ENCODE assay signal across 8 cellular contexts in the genomic region with DNA sequence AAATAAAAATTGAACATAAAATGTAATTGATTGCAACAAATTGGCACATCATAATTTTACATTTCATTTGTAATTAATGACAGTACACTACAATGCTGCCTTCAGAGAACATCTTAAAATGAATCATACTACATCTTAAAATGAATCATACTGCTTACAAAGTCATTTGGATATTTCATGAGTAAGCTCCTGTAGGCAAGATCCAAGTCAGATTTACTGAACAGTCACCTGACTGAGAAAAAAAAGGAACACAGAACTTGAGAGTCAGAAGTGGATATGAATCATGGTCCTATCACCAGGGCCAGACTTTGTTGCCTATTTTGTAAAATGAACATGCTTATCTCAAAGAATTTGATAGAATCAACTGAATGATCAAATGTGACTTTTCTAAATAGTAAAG. TPM values are rescaled to one million over a fixed set of nuclear protein-coding genes. Genes with fewer than 3 reads are reported as not detected.
DNase-seq lines count a peak whose midpoint lies in the region; ATAC-seq lines count a peak whose summit lies in the region.

No MANE protein-coding gene starts in this region.

- peak; percentile 87 for DNase-seq in CD1c-positive myeloid dendritic cell (ENCODE audit: extremely low spot score)
- DNase-seq in NCI-H460 (ENCODE audit: extremely low read depth, low read depth) = peak; percentile 33
- no peak for DNase-seq in SHP77 treated with DMSO at 0.1 percent for 48 hours (lab: John Stamatoyannopoulos, UW)
- DNase-seq in NCI-H1436 treated with DMSO at 0.1 percent for 48 hours (lab: John Stamatoyannopoulos, UW) = no peak
- no peak for DNase-seq in activated CD8-positive, alpha-beta memory T cell treated with anti-CD3 and anti-CD28 coated beads for 24 hours

- ATAC-seq in GM21529 (IDR thresholded peaks at IDR 0.05; ENCODE audit: unreplicated experiment) (peak; percentile 79), esophagus mucosa (peak; percentile 97), GM19324 (IDR thresholded peaks at IDR 0.05; ENCODE audit: low FRiP score, unreplicated experiment) (no peak)

RNA-seq across cellular contexts. Expression of a gene that starts 32.7 kb away (rescaled TPM):
- total RNA-seq in NCI-H460 (2014; rRNA removed; shearing (Covaris generic)) = 2.0 and 2.4 TPM in 2 replicates
- polyA plus RNA-seq in NCI-H460 (2014; cell fraction: nucleus; rRNA removed) = 1.2 and 1.9 TPM in 2 replicates
- total RNA-seq in esophagus mucosa = 2.8 TPM

RNA-seq across cellular contexts. Expression of a gene that starts 59.7 kb away (rescaled TPM):
- total RNA-seq in NCI-H460 (2014; rRNA removed; shearing (Covaris generic)) = 28.9 and 33.7 TPM in 2 replicates
- polyA plus RNA-seq in NCI-H460 (2014; cell fraction: nucleus; rRNA removed) = 5.6 and 14.1 TPM in 2 replicates
- total RNA-seq in esophagus mucosa = 31.0 TPM

Comparison
In these comparisons a context has a peak if more than half of its experiments do, and no peak if none do; other contexts are left out.
1. DNase-seq: peak in CD1c-positive myeloid dendritic cell (single experiment) and NCI-H460 (single experiment); none in SHP77 treated with DMSO at 0.1 percent for 48 hours (single experiment), NCI-H1436 treated with DMSO at 0.1 percent for 48 hours (single experiment) and activated CD8-positive, alpha-beta memory T cell treated with anti-CD3 and anti-CD28 coated beads for 24 hours (single experiment).